1 cellular context compared by ENCODE assay signal in the genomic region with DNA sequence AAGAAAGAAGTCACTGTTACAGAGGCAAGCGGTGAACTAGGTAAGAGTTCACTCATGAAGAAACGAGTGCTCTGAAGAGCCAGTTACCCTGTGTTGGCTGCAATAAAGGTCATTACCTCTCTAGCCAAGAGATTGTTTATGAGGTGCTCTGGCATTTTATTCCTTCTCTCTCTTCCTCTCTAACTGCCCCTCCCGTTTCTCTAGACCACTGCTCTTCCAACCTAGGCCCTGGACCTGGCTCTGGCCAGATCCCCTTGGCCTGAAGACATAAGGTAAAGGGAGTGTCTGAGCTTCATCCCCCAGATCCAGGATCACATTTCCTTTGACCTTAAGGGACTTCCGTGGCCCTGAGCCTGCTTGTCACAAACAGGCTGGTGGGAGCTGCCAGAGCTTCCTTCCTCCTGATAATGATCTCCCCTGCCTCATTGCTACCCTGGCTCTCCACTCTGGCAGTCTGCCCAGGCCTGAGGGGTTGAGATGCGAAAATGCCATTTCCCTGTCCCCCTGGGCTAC.
TF ChIP-seq lines count a peak whose summit lies in the region.

No MANE protein-coding gene starts in this region.

TF ChIP-seq in HepG2, 621 proteins besides CTCF, POLR2A, EP300 and RAD21 (continued from another document and continues in another):
- no peak for TF ChIP-seq ZBTB39 (CRISPR knock-in tag; IDR thresholded peaks at IDR 0.05)
- no peak for TF ChIP-seq ZBTB14 (CRISPR knock-in tag; IDR thresholded peaks at IDR 0.05)
- TF ChIP-seq, protein P1, sequence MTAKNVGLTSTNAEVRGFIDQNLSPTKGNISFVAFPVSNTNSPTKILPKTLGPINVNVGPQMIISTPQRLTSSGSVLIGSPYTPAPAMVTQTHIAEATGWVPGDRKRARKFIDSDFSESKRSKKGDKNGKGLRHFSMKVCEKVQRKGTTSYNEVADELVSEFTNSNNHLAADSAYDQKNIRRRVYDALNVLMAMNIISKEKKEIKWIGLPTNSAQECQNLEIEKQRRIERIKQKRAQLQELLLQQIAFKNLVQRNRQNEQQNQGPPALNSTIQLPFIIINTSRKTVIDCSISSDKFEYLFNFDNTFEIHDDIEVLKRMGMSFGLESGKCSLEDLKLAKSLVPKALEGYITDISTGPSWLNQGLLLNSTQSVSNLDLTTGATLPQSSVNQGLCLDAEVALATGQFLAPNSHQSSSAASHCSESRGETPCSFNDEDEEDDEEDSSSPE (CRISPR knock-in tag; IDR thresholded peaks at IDR 0.05) = no peak
- 0 out of 2 replicates have a peak, but pooled peaks have one; percentile 69 for TF ChIP-seq ZNF572 (CRISPR knock-in tag; IDR thresholded peaks at IDR 0.05)
- TF ChIP-seq ZNF619 (CRISPR knock-in tag; IDR thresholded peaks at IDR 0.05) = no peak
- TF ChIP-seq USF2 (IDR thresholded peaks at IDR 0.05; ENCODE audit: low read depth, low read length) = no peak
- TF ChIP-seq USF2 (CRISPR knock-in tag; IDR thresholded peaks at IDR 0.05; ENCODE audit: borderline replicate concordance) = no peak
- TF ChIP-seq ZFP41 (CRISPR knock-in tag; IDR thresholded peaks at IDR 0.05; ENCODE audit: borderline replicate concordance) = no peak
- TF ChIP-seq FUBP1 (CRISPR knock-in tag; IDR thresholded peaks at IDR 0.05; ENCODE audit: borderline replicate concordance) = no peak
- no peak for TF ChIP-seq MATR3 (CRISPR knock-in tag; IDR thresholded peaks at IDR 0.05)
- TF ChIP-seq, protein P2, sequence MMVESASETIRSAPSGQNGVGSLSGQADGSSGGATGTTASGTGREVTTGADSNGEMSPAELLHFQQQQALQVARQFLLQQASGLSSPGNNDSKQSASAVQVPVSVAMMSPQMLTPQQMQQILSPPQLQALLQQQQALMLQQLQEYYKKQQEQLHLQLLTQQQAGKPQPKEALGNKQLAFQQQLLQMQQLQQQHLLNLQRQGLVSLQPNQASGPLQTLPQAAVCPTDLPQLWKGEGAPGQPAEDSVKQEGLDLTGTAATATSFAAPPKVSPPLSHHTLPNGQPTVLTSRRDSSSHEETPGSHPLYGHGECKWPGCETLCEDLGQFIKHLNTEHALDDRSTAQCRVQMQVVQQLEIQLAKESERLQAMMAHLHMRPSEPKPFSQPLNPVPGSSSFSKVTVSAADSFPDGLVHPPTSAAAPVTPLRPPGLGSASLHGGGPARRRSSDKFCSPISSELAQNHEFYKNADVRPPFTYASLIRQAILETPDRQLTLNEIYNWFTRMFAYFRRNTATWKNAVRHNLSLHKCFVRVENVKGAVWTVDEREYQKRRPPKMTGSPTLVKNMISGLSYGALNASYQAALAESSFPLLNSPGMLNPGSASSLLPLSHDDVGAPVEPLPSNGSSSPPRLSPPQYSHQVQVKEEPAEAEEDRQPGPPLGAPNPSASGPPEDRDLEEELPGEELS (CRISPR knock-in tag; IDR thresholded peaks at IDR 0.05) = peak; percentile 40; the same call in 1 of the 2 replicates
- TF ChIP-seq ZNF816 (CRISPR knock-in tag; IDR thresholded peaks at IDR 0.05; ENCODE audit: borderline replicate concordance) = 0 out of 2 replicates have a peak, but pooled peaks have one; percentile 49
- TF ChIP-seq, protein P3, sequence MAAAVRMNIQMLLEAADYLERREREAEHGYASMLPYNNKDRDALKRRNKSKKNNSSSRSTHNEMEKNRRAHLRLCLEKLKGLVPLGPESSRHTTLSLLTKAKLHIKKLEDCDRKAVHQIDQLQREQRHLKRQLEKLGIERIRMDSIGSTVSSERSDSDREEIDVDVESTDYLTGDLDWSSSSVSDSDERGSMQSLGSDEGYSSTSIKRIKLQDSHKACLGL (CRISPR knock-in tag; IDR thresholded peaks at IDR 0.05) = no peak
- TF ChIP-seq, protein P4, sequence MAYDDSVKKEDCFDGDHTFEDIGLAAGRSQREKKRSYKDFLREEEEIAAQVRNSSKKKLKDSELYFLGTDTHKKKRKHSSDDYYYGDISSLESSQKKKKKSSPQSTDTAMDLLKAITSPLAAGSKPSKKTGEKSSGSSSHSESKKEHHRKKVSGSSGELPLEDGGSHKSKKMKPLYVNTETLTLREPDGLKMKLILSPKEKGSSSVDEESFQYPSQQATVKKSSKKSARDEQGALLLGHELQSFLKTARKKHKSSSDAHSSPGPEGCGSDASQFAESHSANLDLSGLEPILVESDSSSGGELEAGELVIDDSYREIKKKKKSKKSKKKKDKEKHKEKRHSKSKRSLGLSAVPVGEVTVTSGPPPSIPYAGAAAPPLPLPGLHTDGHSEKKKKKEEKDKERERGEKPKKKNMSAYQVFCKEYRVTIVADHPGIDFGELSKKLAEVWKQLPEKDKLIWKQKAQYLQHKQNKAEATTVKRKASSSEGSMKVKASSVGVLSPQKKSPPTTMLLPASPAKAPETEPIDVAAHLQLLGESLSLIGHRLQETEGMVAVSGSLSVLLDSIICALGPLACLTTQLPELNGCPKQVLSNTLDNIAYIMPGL (CRISPR knock-in tag; IDR thresholded peaks at IDR 0.05; ENCODE audit: borderline replicate concordance in 1 of 2, low read depth in 1 of 2) = 0 out of 4 replicates have a peak, but pooled peaks of 1 of the 2 experiments have one; percentile 38
- TF ChIP-seq ZNF629 (CRISPR knock-in tag; conservative IDR thresholded peaks at IDR 0.05) = no peak
- no peak for TF ChIP-seq GMEB1 (CRISPR knock-in tag; IDR thresholded peaks at IDR 0.05; ENCODE audit: borderline replicate concordance)
- TF ChIP-seq ZMYM2 (CRISPR knock-in tag; IDR thresholded peaks at IDR 0.05) = peak; percentile 93; the same call in 1 of the 2 replicates
- TF ChIP-seq NCOA1 (CRISPR knock-in tag; IDR thresholded peaks at IDR 0.05) = no peak
- no peak for TF ChIP-seq TMF1 (CRISPR knock-in tag; IDR thresholded peaks at IDR 0.05; ENCODE audit: low read depth)
- no peak for TF ChIP-seq PBX3 (CRISPR knock-in tag; IDR thresholded peaks at IDR 0.05; ENCODE audit: borderline replicate concordance)
- no peak for TF ChIP-seq ELF4 (CRISPR knock-in tag; IDR thresholded peaks at IDR 0.05; ENCODE audit: borderline replicate concordance)
- no peak for TF ChIP-seq E2F5 (CRISPR knock-in tag; conservative IDR thresholded peaks at IDR 0.05)
- peak; percentile 57; the same call in 1 of the 2 replicates for TF ChIP-seq SOX5 (CRISPR knock-in tag; IDR thresholded peaks at IDR 0.05; ENCODE audit: borderline replicate concordance)
- TF ChIP-seq ZNF841 (CRISPR knock-in tag; IDR thresholded peaks at IDR 0.05; ENCODE audit: borderline replicate concordance) = no peak
- no peak for TF ChIP-seq MXI1 (IDR thresholded peaks at IDR 0.05; ENCODE audit: borderline replicate concordance, low read depth, low read length)
- TF ChIP-seq NFKBIZ (CRISPR knock-in tag; IDR thresholded peaks at IDR 0.05) = no peak
- no peak for TF ChIP-seq ZNF530 (CRISPR knock-in tag; IDR thresholded peaks at IDR 0.05; ENCODE audit: low read depth)
- no peak for TF ChIP-seq DMAP1 (CRISPR knock-in tag; IDR thresholded peaks at IDR 0.05)
- no peak for TF ChIP-seq ZNF737 (CRISPR knock-in tag; IDR thresholded peaks at IDR 0.05; ENCODE audit: borderline replicate concordance)
- TF ChIP-seq, protein P5, sequence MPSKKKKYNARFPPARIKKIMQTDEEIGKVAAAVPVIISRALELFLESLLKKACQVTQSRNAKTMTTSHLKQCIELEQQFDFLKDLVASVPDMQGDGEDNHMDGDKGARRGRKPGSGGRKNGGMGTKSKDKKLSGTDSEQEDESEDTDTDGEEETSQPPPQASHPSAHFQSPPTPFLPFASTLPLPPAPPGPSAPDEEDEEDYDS (CRISPR knock-in tag; IDR thresholded peaks at IDR 0.05) = no peak
- TF ChIP-seq CBX2 (IDR thresholded peaks at IDR 0.05; ENCODE audit: low read depth, low read length) = no peak
- no peak for TF ChIP-seq CBX2 (CRISPR knock-in tag; IDR thresholded peaks at IDR 0.05; ENCODE audit: low read depth)
